Comparison of ENCODE assay signal across 8 cellular contexts in genomic region chrX:103630171-103630511, GRCh38. TPM values are rescaled to one million over a fixed set of nuclear protein-coding genes. Genes with fewer than 3 reads are reported as not detected.
DNase-seq lines count a peak whose midpoint lies in the region; ATAC-seq and TF ChIP-seq lines count a peak whose summit lies in the region.

No MANE protein-coding gene starts in this region.

- H4K20me1 ChIP-seq in Loucy (ENCODE audit: insufficient read depth, low read length, poor library complexity, severe bottlenecking) (no peaks in the 10 kb centered on the region), neural progenitor cell (ENCODE audit: low read depth) (no peaks in the 10 kb centered on the region)

- H3K9me3 ChIP-seq in CD4-positive, alpha-beta T cell (ENCODE audit: control insufficient read depth, low read length): no peaks in the 10 kb centered on the region
- no peaks in the 10 kb centered on the region for H3K9me3 ChIP-seq in Loucy (ENCODE audit: insufficient read depth, low read depth, low read length)
- H3K9me3 ChIP-seq in neural progenitor cell (ENCODE audit: low read depth): no peaks in the 10 kb centered on the region

- peaks cover 27% of the 10 kb centered on the region for H3K4me1 Mint-ChIP-seq in CD4-positive, alpha-beta T cell (ENCODE audit: low read depth)
- peaks cover 14 to 18% of the 10 kb centered on the region in 2 donors for H3K4me1 Mint-ChIP-seq in effector memory CD8-positive, alpha-beta T cell (ENCODE audit: low read depth in 2 of 2)
- H3K4me1 Mint-ChIP-seq in neural progenitor cell: peaks cover 31% of the 10 kb centered on the region

- no peaks in the 10 kb centered on the region for H3K36me3 Mint-ChIP-seq in CD4-positive, alpha-beta T cell (ENCODE audit: low read depth)
- H3K36me3 Mint-ChIP-seq in effector memory CD8-positive, alpha-beta T cell (ENCODE audit: insufficient read depth): peaks cover 9% of the 10 kb centered on the region
- H3K36me3 Mint-ChIP-seq in neural progenitor cell: no peaks in the 10 kb centered on the region

- peak overlapping the region; percentile 92 for H3K9ac ChIP-seq in Loucy (ENCODE audit: low read depth, low read length, poor library complexity, severe bottlenecking)
- no peak overlapping the region for H3K9ac ChIP-seq in neural progenitor cell

- H3F3A ChIP-seq in Loucy (ENCODE audit: low read depth): no peaks in the 10 kb centered on the region
- H3F3A ChIP-seq in neural progenitor cell (ENCODE audit: low read depth): peaks cover 29% of the 10 kb centered on the region

- peaks cover 4% of the 10 kb centered on the region for H3K4me1 ChIP-seq in Loucy (ENCODE audit: insufficient read depth, low read length, poor library complexity, severe bottlenecking)
- peaks cover 13% of the 10 kb centered on the region for H3K4me1 ChIP-seq in neural progenitor cell

- no peak for DNase-seq in CD4-positive, alpha-beta T cell
- no peak for DNase-seq in effector memory CD8-positive, alpha-beta T cell
- no peak for DNase-seq in neural progenitor cell (ENCODE audit: low spot score)
- DNase-seq in activated CD4-positive, CD25-positive, alpha-beta regulatory T cell treated with anti-CD3 and anti-CD28 coated beads, Interleukin-2, amount 50 U/mL, for 72 hours: no peak
- no peak for DNase-seq in NCI-H2227 (lab: John Stamatoyannopoulos, UW; ENCODE audit: unreplicated experiment)

- H3K4me3 Mint-ChIP-seq in CD4-positive, alpha-beta T cell: peak overlapping the region; percentile 94
- H3K4me3 Mint-ChIP-seq in effector memory CD8-positive, alpha-beta T cell: peak overlapping the region; percentile 85 to 94
- peak overlapping the region; percentile 84 for H3K4me3 Mint-ChIP-seq in neural progenitor cell

- no peaks in the 10 kb centered on the region for H3K9me3 Mint-ChIP-seq in CD4-positive, alpha-beta T cell
- H3K9me3 Mint-ChIP-seq in effector memory CD8-positive, alpha-beta T cell: no peaks in the 10 kb centered on the region
- no peaks in the 10 kb centered on the region for H3K9me3 Mint-ChIP-seq in neural progenitor cell

- POLR2A ChIA-PET in CD4-positive, alpha-beta T cell (lab: Charles Lee): no interaction called here

- H3K27me3 Mint-ChIP-seq in CD4-positive, alpha-beta T cell: no peaks in the 10 kb centered on the region
- no peaks in the 10 kb centered on the region for H3K27me3 Mint-ChIP-seq in effector memory CD8-positive, alpha-beta T cell
- peaks cover 7% of the 10 kb centered on the region for H3K27me3 Mint-ChIP-seq in neural progenitor cell (ENCODE audit: insufficient read depth, low read depth)

- no peak for ATAC-seq in CD4-positive, alpha-beta T cell (ENCODE audit: poor library complexity)
- no peak for ATAC-seq in effector memory CD8-positive, alpha-beta T cell (replicated peaks)
- ATAC-seq in HG03565 (IDR thresholded peaks at IDR 0.05; ENCODE audit: unreplicated experiment): no peak
- no peak for ATAC-seq in GM18870 (IDR thresholded peaks at IDR 0.05; ENCODE audit: unreplicated experiment)

- no peaks in the 10 kb centered on the region for H3K27me3 ChIP-seq in CD4-positive, alpha-beta T cell (ENCODE audit: control insufficient read depth, insufficient read depth, low read length)
- no peaks in the 10 kb centered on the region for H3K27me3 ChIP-seq in Loucy (ENCODE audit: insufficient read depth, low read length, poor library complexity, severe bottlenecking)
- H3K27me3 ChIP-seq in neural progenitor cell: no peaks in the 10 kb centered on the region

- H2AFZ ChIP-seq in Loucy (ENCODE audit: low read length) (peak overlapping the region; percentile 94; the same call in 1 of the 2 replicates), neural progenitor cell (replicated peaks) (peak overlapping the region; percentile 44)

- peaks cover 3% of the 10 kb centered on the region; the same call in 1 of the 2 replicates for H3K79me2 ChIP-seq in Loucy (ENCODE audit: insufficient read depth, low read length)
- peaks cover 10% of the 10 kb centered on the region for H3K79me2 ChIP-seq in neural progenitor cell (ENCODE audit: low read depth)

- H3K4me3 ChIP-seq in Loucy (ENCODE audit: low read length, poor library complexity, severe bottlenecking) (peak overlapping the region; percentile 95), neural progenitor cell (peak overlapping the region; percentile 61)

- intact Hi-C loops in CD4-positive, alpha-beta T cell (cut with DNase I, micrococcal nuclease): loop anchor here in 1 of 2 experiments (5.0 kb wide), 1 partner anchor 38 kb away; no protein-coding TSS in a partner anchor

- H3K27ac ChIP-seq in CD4-positive, alpha-beta T cell (ENCODE audit: low read depth, low read length): no peak overlapping the region
- H3K27ac ChIP-seq in neural progenitor cell: peak overlapping the region; percentile 85

- H3K9me2 ChIP-seq in Loucy (replicated peaks; ENCODE audit: low read depth, low read length): no peaks in the 10 kb centered on the region

- peak overlapping the region; percentile 89 for H3K4me2 ChIP-seq in Loucy (ENCODE audit: low read depth, low read length, poor library complexity, severe bottlenecking)
- H3K4me2 ChIP-seq in neural progenitor cell: peak overlapping the region; percentile 80

- CTCF ChIA-PET in CD4-positive, alpha-beta T cell (lab: Charles Lee): no interaction called here

- peak overlapping the region; percentile 65 for H3K27ac Mint-ChIP-seq in CD4-positive, alpha-beta T cell
- peak overlapping the region in 1 of 2 donors; percentile 44 for H3K27ac Mint-ChIP-seq in effector memory CD8-positive, alpha-beta T cell
- H3K27ac Mint-ChIP-seq in neural progenitor cell: peak overlapping the region; percentile 3

- no peak for TF ChIP-seq CTCF in CD4-positive, alpha-beta T cell (IDR thresholded peaks at IDR 0.05)
- TF ChIP-seq CTCF in Loucy (conservative IDR thresholded peaks at IDR 0.05; ENCODE audit: low read length) (no peak), neural progenitor cell (IDR thresholded peaks at IDR 0.05) (no peak)

- H3K36me3 ChIP-seq in Loucy (ENCODE audit: insufficient read depth, low read length) (no peaks in the 10 kb centered on the region), neural progenitor cell (no peaks in the 10 kb centered on the region)

RNA-seq across cellular contexts. Expression of gene TCEAL1, which starts 1.4 kb away (rescaled TPM):
- 1 to 10 TPM; 4.0 to 4.9 TPM for total RNA-seq in CD4-positive, alpha-beta T cell
- 15.4 and 17.0 TPM in 2 replicates for total RNA-seq in neural progenitor cell (ENCODE audit: low replicate concordance)

RNA-seq across cellular contexts. Expression of gene TCEAL3, which starts 22.4 kb away (rescaled TPM):
- 1 to 10 TPM; 5.0 to 5.8 TPM for total RNA-seq in CD4-positive, alpha-beta T cell
- total RNA-seq in neural progenitor cell (ENCODE audit: low replicate concordance): 12.0 and 12.3 TPM in 2 replicates

RNA-seq across cellular contexts. Expression of gene TCEAL4, which starts 44.8 kb away (rescaled TPM):
- 10 to 100 TPM; 10.5 to 11.1 TPM for total RNA-seq in CD4-positive, alpha-beta T cell
- 40.3 and 48.7 TPM in 2 replicates for total RNA-seq in neural progenitor cell (ENCODE audit: low replicate concordance)

RNA-seq across cellular contexts. Expression of gene MORF4L2, which starts 56.4 kb away (rescaled TPM):
- total RNA-seq in CD4-positive, alpha-beta T cell: 100 to 1,000 TPM; 201 to 212 TPM
- 879 and 1,394 TPM in 2 replicates for total RNA-seq in neural progenitor cell (ENCODE audit: low replicate concordance)
